ENCODE assay signal across 1 cellular context in the genomic region with DNA sequence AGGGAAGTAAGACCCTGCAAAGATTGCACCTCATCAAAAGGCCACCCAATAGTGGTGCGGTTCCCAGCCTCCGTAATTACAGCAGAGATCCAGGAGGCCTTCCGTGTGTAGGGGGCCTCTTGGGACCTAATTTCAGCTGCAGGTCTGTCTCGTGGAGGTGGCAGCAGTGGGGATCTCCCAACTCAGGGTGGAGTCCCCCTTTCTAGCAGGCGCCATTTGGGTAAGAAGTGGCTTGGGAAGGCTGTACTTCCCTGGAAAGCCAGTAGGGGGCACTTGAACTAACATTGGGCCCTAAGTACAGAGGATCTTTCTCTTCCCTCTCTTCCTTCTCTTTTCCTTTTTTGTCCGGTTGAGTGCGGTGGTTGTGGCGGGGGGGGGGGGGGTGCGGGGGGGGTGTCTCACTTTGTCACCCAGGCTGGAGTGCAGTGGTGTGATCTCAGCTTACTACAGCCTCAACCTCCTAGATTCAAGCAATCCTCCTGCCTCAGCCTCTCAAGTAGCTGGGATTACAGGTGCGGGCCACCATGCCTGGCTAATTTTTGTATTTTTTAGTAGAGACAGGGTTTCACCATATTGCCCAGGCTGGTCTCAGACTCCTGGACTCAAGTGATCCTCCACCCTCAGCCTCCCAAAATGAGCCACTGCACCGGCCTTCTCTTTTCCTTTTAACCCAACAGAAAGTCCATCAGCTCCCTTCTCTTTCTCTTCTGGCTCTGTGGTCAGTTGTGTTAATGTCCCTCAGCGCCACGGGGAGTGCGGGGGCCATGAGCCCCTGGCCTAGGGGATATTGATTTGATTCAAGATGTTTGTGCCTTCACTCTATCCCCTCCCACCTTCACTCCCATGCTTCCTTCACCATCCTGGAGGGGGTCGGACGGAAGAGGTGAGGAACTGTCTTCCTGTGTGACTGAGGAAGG.
TF ChIP-seq lines count a peak whose summit lies in the region.

No MANE protein-coding gene starts in this region.

TF ChIP-seq in H1, 55 proteins besides CTCF, POLR2A, EP300 and RAD21:
- TF ChIP-seq RXRA (IDR thresholded peaks at IDR 0.05; ENCODE audit: insufficient read depth, low read depth, low read length) (no peak), TCF12 (IDR thresholded peaks at IDR 0.05; ENCODE audit: low read depth, low read length) (no peak)
